9 cellular contexts compared by ENCODE assay signal in genomic region chr9:129696803-129697110, GRCh38. TPM values are rescaled to one million over a fixed set of nuclear protein-coding genes. Genes with fewer than 3 reads are reported as not detected.
A peak's percentile ranks its signal among the peaks of the same experiment; 100 is the strongest.
DNase-seq lines count a peak whose midpoint lies in the region; ATAC-seq and TF ChIP-seq lines count a peak whose summit lies in the region.
"Had no signal": no experiment of that assay in that cellular context is flagged by ENCODE, and none has a peak within 500 bp of the region (broad histone marks: within the 10 kb centered on the region; RNA-seq: fewer than 3 reads in every experiment).

No MANE protein-coding gene starts in this region.

- H3K4me1 ChIP-seq in ascending aorta (peaks cover 25 to 46% of the 10 kb centered on the region in 2 donors), stomach smooth muscle (ENCODE audit: control insufficient read depth, insufficient read depth, low read length) (peaks cover 17% of the 10 kb centered on the region)

- H3K9ac ChIP-seq in stomach smooth muscle (ENCODE audit: low read length in 2 of 2): peak overlapping the region in 1 of 2 donors; percentile 38

- H3K4me3 ChIP-seq in ascending aorta (peak overlapping the region; percentile 47 to 51), stomach smooth muscle (ENCODE audit: low read length in 2 of 2) (peak overlapping the region; percentile 65 to 68)

- H3K36me3 Mint-ChIP-seq in activated CD4-positive, alpha-beta T cell treated with anti-CD3 and anti-CD28 coated beads, Interleukin-2, amount 10 ng/mL, durations not matched to agents 24 days and 14 days (ENCODE audit: low read depth): no peaks in the 10 kb centered on the region

- peaks cover 0 to 4% of the 10 kb centered on the region in 2 donors for H3K36me3 ChIP-seq in ascending aorta
- H3K36me3 ChIP-seq in stomach smooth muscle (ENCODE audit: control insufficient read depth in 2 of 2, insufficient read depth in 2 of 2, low read length in 2 of 2): no peaks in the 10 kb centered on the region

- peak; percentile 63 for ATAC-seq in left lobe of liver

- H3K9me3 ChIP-seq in ascending aorta (no peaks in the 10 kb centered on the region), stomach smooth muscle (ENCODE audit: control insufficient read depth in 2 of 2, low read length in 2 of 2) (no peaks in the 10 kb centered on the region)

- H3K27me3 ChIP-seq in ascending aorta (no peaks in the 10 kb centered on the region), stomach smooth muscle (ENCODE audit: control insufficient read depth in 1 of 2, insufficient read depth in 2 of 2, low read length in 2 of 2) (no peaks in the 10 kb centered on the region)

- intact Hi-C loops in activated CD4-positive, alpha-beta T cell treated with anti-CD3 and anti-CD28 coated beads, Interleukin-2, amount 10 ng/mL, durations not matched to agents 24 days and 14 days (cut with micrococcal nuclease): no loop called here
- intact Hi-C loops in ascending aorta (cut with DNase I) (loop anchor here (2.0 kb wide), 1 partner anchor 30 kb away; no protein-coding TSS in a partner anchor), head of caudate nucleus (cut with DNase I) (no loop called here)

- H3K27me3 Mint-ChIP-seq in activated CD4-positive, alpha-beta T cell treated with anti-CD3 and anti-CD28 coated beads, Interleukin-2, amount 10 ng/mL, durations not matched to agents 24 days and 14 days: peaks cover 22% of the 10 kb centered on the region

- H3K4me3 Mint-ChIP-seq in activated CD4-positive, alpha-beta T cell treated with anti-CD3 and anti-CD28 coated beads, Interleukin-2, amount 10 ng/mL, durations not matched to agents 24 days and 14 days: peak overlapping the region; percentile 84

- no peak for TF ChIP-seq CTCF in ascending aorta (IDR thresholded peaks at IDR 0.05)

- H3K27ac ChIP-seq in ascending aorta (peak overlapping the region; percentile 94 to 97), stomach smooth muscle (ENCODE audit: low read length) (peak overlapping the region; percentile 18)

- H3K9me3 Mint-ChIP-seq in activated CD4-positive, alpha-beta T cell treated with anti-CD3 and anti-CD28 coated beads, Interleukin-2, amount 10 ng/mL, durations not matched to agents 24 days and 14 days: no peaks in the 10 kb centered on the region

- H3K27ac Mint-ChIP-seq in activated CD4-positive, alpha-beta T cell treated with anti-CD3 and anti-CD28 coated beads, Interleukin-2, amount 10 ng/mL, durations not matched to agents 24 days and 14 days: peak overlapping the region; percentile 89

- H3K4me1 Mint-ChIP-seq in activated CD4-positive, alpha-beta T cell treated with anti-CD3 and anti-CD28 coated beads, Interleukin-2, amount 10 ng/mL, durations not matched to agents 24 days and 14 days: peaks cover 5% of the 10 kb centered on the region

- DNase-seq in activated CD4-positive, alpha-beta T cell treated with anti-CD3 and anti-CD28 coated beads, Interleukin-2, amount 10 ng/mL, durations not matched to agents 24 days and 14 days: no peak
- no peak for DNase-seq in activated CD4-positive, alpha-beta T cell treated with anti-CD3 and anti-CD28 coated beads for 48 hours
- DNase-seq in ascending aorta (ENCODE audit: low spot score in 2 of 2): no peak
- no peak for DNase-seq in left lobe of liver (ENCODE audit: low spot score)
- DNase-seq in head of caudate nucleus: no peak
- no peak for DNase-seq in dermis blood vessel endothelial cell
- DNase-seq in retina: no peak
- DNase-seq: MM.1S had no signal

RNA-seq across cellular contexts. Expression of gene PRRX2, which starts 31.3 kb away (rescaled TPM):
- total RNA-seq in activated CD4-positive, alpha-beta T cell treated with anti-CD3 and anti-CD28 coated beads, Interleukin-2, amount 10 ng/mL, durations not matched to agents 24 days and 14 days: 3.4 and 3.8 TPM in 2 replicates
- total RNA-seq in ascending aorta (112 TPM), left lobe of liver (not detected), dermis blood vessel endothelial cell (0.56 and 1.2 TPM in 2 replicates)

RNA-seq across cellular contexts. Expression of gene ASB6, which starts 54.8 kb away (rescaled TPM):
- 21.9 and 22.7 TPM in 2 replicates for total RNA-seq in activated CD4-positive, alpha-beta T cell treated with anti-CD3 and anti-CD28 coated beads, Interleukin-2, amount 10 ng/mL, durations not matched to agents 24 days and 14 days
- total RNA-seq in ascending aorta: 29.7 TPM
- 6.6 TPM for total RNA-seq in left lobe of liver
- total RNA-seq in dermis blood vessel endothelial cell: 17.9 and 21.5 TPM in 2 replicates

RNA-seq across cellular contexts. Expression of gene PTGES, which starts 56.1 kb away (rescaled TPM):
- 0.09 and 0.12 TPM in 2 replicates for total RNA-seq in activated CD4-positive, alpha-beta T cell treated with anti-CD3 and anti-CD28 coated beads, Interleukin-2, amount 10 ng/mL, durations not matched to agents 24 days and 14 days
- total RNA-seq in ascending aorta (8.9 TPM), left lobe of liver (not detected), dermis blood vessel endothelial cell (0.47 and 0.51 TPM in 2 replicates)

Comparison
In these comparisons a context has a peak if more than half of its experiments do, and no peak if none do; other contexts are left out.
1. RNA of gene PRRX2, which starts 31.3 kb away (total RNA-seq): 112 TPM in ascending aorta (single experiment); 3.4 to 3.8 TPM in activated CD4-positive, alpha-beta T cell treated with anti-CD3 and anti-CD28 coated beads, Interleukin-2, amount 10 ng/mL, durations not matched to agents 24 days and 14 days, 0.56 to 1.2 TPM in dermis blood vessel endothelial cell and not detected in left lobe of liver (single experiment); every median in the first group is over 10 times any median in the second.